ENCODE assay signal across 8 cellular contexts in the genomic region with DNA sequence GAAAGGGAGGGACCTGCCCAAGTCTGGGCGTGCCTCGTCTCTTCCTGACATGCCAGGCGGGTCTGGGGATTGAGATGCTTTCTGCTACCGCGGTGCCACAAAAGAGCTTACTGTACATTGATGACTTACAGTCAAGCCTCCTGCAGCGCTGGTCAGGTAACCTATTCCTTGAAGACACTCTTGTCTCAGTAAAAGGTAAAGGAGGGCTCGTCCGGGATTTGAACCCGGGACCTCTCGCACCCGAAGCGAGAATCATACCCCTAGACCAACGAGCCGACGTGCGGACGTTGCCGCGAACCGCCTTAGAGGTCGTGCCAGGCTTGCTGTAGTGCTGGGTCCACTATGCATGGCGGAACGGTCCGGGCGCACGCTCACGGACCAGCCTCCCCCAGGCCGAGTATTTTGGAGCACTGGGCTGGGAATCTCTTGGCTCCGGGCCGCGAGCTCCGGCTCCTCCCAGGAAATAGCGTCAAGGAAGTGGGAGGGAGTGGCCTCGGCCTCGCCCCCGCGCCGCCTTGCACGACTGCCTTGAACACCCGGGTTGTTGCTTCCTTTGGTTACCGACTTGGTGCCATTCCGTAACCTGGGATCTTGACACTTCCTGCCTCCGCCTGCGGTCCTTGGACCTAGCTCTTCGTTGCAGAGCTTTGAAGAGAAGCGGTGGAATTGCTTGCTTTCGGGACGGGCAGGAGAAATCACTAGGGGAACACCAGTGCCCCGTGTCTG. TPM values are rescaled to one million over a fixed set of nuclear protein-coding genes. Genes with fewer than 3 reads are reported as not detected.
A peak's percentile ranks its signal among the peaks of the same experiment; 100 is the strongest.
DNase-seq lines count a peak whose midpoint lies in the region; ATAC-seq and TF ChIP-seq lines count a peak whose summit lies in the region.

No MANE protein-coding gene starts in this region.

- peak; percentile 37 for ATAC-seq in HG02798 (IDR thresholded peaks at IDR 0.05; ENCODE audit: poor library complexity, unreplicated experiment)
- peak; percentile 88 for ATAC-seq in aorta (ENCODE audit: low FRiP score)

- peaks cover 32% of the 10 kb centered on the region for H3K36me3 Mint-ChIP-seq in T-helper 2 cell treated with Interferon-gamma antibody and Interleukin-4, amounts not matched to agents 5 μg/mL and 100 μg/mL, for 36 hours (ENCODE audit: low read depth)

- peaks cover 8% of the 10 kb centered on the region for H3K27me3 Mint-ChIP-seq in T-helper 2 cell treated with Interferon-gamma antibody and Interleukin-4, amounts not matched to agents 5 μg/mL and 100 μg/mL, for 36 hours (ENCODE audit: low read depth)

- H3K27ac Mint-ChIP-seq in T-helper 2 cell treated with Interferon-gamma antibody and Interleukin-4, amounts not matched to agents 5 μg/mL and 100 μg/mL, for 36 hours, result peak overlapping the region; percentile 97

- H3K27ac ChIP-seq in ascending aorta, result peak overlapping the region; percentile 94 to 96
- H3K27ac ChIP-seq in aorta (ENCODE audit: low read depth in 1 of 2, low read length in 2 of 2), result peak overlapping the region; percentile 40 to 95

- WGBS in aorta, 2 donors, result 0% methylated on average over 49 of the region's 49 CpGs

- no peaks in the 10 kb centered on the region for H3K27me3 ChIP-seq in ascending aorta
- H3K27me3 ChIP-seq in aorta (ENCODE audit: control insufficient read depth in 1 of 2, insufficient read depth in 2 of 2, low read length in 1 of 2), result no peaks in the 10 kb centered on the region

- DNase-seq in GM13976 (ENCODE audit: low spot score), result peak; percentile 81
- peak; percentile 91 for DNase-seq in NCI-H146 (lab: John Stamatoyannopoulos, UW)
- peak; percentile 90 for DNase-seq in T-helper 2 cell treated with Interferon-gamma antibody and Interleukin-4, amounts not matched to agents 5 μg/mL and 100 μg/mL, for 36 hours (ENCODE audit: low spot score)
- peak; percentile 79 to 97 for DNase-seq in ascending aorta (ENCODE audit: low spot score in 2 of 2)
- peak; percentile 80 for DNase-seq in hepatic stellate cell (ENCODE audit: low spot score)
- DNase-seq in renal cortical epithelial cell (ENCODE audit: low read depth), result peak; percentile 83
- DNase-seq in aorta, result peak; percentile 97

- in situ Hi-C loops in GM13976 (cut with MboI; ENCODE audit: low sequenced_read_pairs, unreplicated experiment), result no loop called here

- H3K9me3 ChIP-seq in ascending aorta (no peaks in the 10 kb centered on the region), aorta (ENCODE audit: control insufficient read depth, low read length) (no peaks in the 10 kb centered on the region)

- H3K4me3 ChIP-seq in ascending aorta (peak overlapping the region; percentile 72 to 82), aorta (ENCODE audit: low read length in 2 of 2) (peak overlapping the region; percentile 48 to 62)

- H3K36me3 ChIP-seq in ascending aorta, result peaks cover 4 to 5% of the 10 kb centered on the region in 2 donors
- no peaks in the 10 kb centered on the region for H3K36me3 ChIP-seq in aorta (ENCODE audit: control insufficient read depth in 1 of 2, insufficient read depth in 2 of 2, low read length in 1 of 2)

- H3K9me3 Mint-ChIP-seq in T-helper 2 cell treated with Interferon-gamma antibody and Interleukin-4, amounts not matched to agents 5 μg/mL and 100 μg/mL, for 36 hours, result no peaks in the 10 kb centered on the region

- TF ChIP-seq CTCF in GM13976 (IDR thresholded peaks at IDR 0.05; ENCODE audit: borderline replicate concordance, control extremely low read depth, extremely low read depth, insufficient read depth, missing control alignments) (no peak), ascending aorta (IDR thresholded peaks at IDR 0.05) (no peak)

- H3K4me3 Mint-ChIP-seq in T-helper 2 cell treated with Interferon-gamma antibody and Interleukin-4, amounts not matched to agents 5 μg/mL and 100 μg/mL, for 36 hours, result peak overlapping the region; percentile 93

- intact Hi-C loops in ascending aorta (cut with DNase I), result loop anchor here (1.0 to 10.0 kb wide), 9 partner anchors 27 to 380 kb away; partner anchors contain the start of genes PFAS, RANGRF, RNF227 and RPL26
- intact Hi-C loops in aorta (cut with DNase I), result loop anchor here (1.0 to 2.0 kb wide), 3 partner anchors 72 to 103 kb away; partner anchors contain the start of genes HES7 (in 1 of the 2) and SLC25A35 (in 1 of the 2)

- peaks cover 47% of the 10 kb centered on the region for H3K4me1 Mint-ChIP-seq in T-helper 2 cell treated with Interferon-gamma antibody and Interleukin-4, amounts not matched to agents 5 μg/mL and 100 μg/mL, for 36 hours (ENCODE audit: low read depth)

- H3K4me1 ChIP-seq in ascending aorta, result peaks cover 8 to 18% of the 10 kb centered on the region in 2 donors
- H3K4me1 ChIP-seq in aorta (ENCODE audit: control insufficient read depth in 1 of 2, insufficient read depth in 2 of 2, low read length in 2 of 2), result no peaks in the 10 kb centered on the region

RNA-seq across cellular contexts. Expression of gene AURKB, which starts 12.4 kb away (rescaled TPM):
- total RNA-seq in ascending aorta, result not detected
- total RNA-seq in renal cortical epithelial cell, result 1.0 and 27.8 TPM in 2 replicates
- 1 to 10 TPM in 1 of 2 donors, under 1 TPM in 1; 0.81 to 3.1 TPM for total RNA-seq in aorta
- polyA plus RNA-seq in aorta, result not detected

RNA-seq across cellular contexts. Expression of gene CTC1, which starts 25.1 kb away (rescaled TPM):
- 18.8 TPM for total RNA-seq in ascending aorta
- 3.5 and 12.7 TPM in 2 replicates for total RNA-seq in renal cortical epithelial cell
- total RNA-seq in aorta, result 10 to 100 TPM; 43.3 to 59.2 TPM
- polyA plus RNA-seq in aorta, result 10 to 100 TPM in 1 of 2 donors, 1 to 10 TPM in 1; 4.6 to 36.4 TPM

RNA-seq across cellular contexts. Expression of gene PFAS, which starts 26.3 kb away (rescaled TPM):
- total RNA-seq in ascending aorta (108 TPM), renal cortical epithelial cell (19.3 and 23.7 TPM in 2 replicates), aorta (10 to 100 TPM; 21.3 to 25.4 TPM)
- 1 to 10 TPM; 1.4 to 8.3 TPM for polyA plus RNA-seq in aorta

RNA-seq across cellular contexts. Expression of gene BORCS6, which starts 32.8 kb away (rescaled TPM):
- total RNA-seq in ascending aorta, result 29.5 TPM
- 11.5 and 12.9 TPM in 2 replicates for total RNA-seq in renal cortical epithelial cell
- 1 to 10 TPM; 5.2 to 8.0 TPM for total RNA-seq in aorta
- polyA plus RNA-seq in aorta, result 1 to 10 TPM; 6.4 to 9.4 TPM

RNA-seq across cellular contexts. Expression of gene TMEM107, which starts 46.6 kb away (rescaled TPM):
- total RNA-seq in ascending aorta, result 1.6 TPM
- 22.7 and 24.0 TPM in 2 replicates for total RNA-seq in renal cortical epithelial cell
- total RNA-seq in aorta, result 10 to 100 TPM in 1 of 2 donors, 1 to 10 TPM in 1; 8.9 to 12.3 TPM
- polyA plus RNA-seq in aorta, result 10 to 100 TPM in 1 of 2 donors, 1 to 10 TPM in 1; 9.9 to 20.9 TPM

Comparison
In these comparisons a context has a peak if more than half of its experiments do, and no peak if none do; other contexts are left out.
1. Peak in every context shown above with its lines: DNase-seq, ATAC-seq, H3K4me3 ChIP-seq and H3K27ac ChIP-seq.